15 cellular contexts compared by ENCODE assay signal in the genomic region with DNA sequence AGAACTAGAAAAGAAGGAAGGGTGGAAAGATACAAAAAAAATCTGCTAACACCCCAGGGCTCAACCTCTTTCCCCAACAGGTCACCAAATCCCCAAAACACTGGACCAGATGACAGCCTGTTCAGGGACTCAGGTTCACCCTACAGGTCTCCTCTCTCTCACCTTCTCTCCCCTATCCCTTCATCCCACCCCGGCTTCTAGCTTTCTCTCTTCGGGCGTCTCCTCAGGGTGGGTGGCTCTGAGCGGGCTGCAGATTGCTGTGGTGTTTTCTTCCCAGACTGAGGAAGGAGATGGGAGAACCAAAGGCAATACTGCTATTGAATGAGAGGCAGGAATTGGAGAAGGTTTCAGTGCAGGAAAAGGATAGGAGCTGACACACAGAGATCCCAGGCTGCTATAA. TPM values are rescaled to one million over a fixed set of nuclear protein-coding genes. Genes with fewer than 3 reads are reported as not detected.
DNase-seq lines count a peak whose midpoint lies in the region; TF ChIP-seq lines count a peak whose summit lies in the region.
"Had no signal": no experiment of that assay in that cellular context is flagged by ENCODE, and none has a peak within 500 bp of the region (broad histone marks: within the 10 kb centered on the region; RNA-seq: fewer than 3 reads in every experiment).

No MANE protein-coding gene starts in this region.

- H3K4me1 Mint-ChIP-seq in endodermal cell (peaks cover 22% of the 10 kb centered on the region), neural progenitor cell (peaks cover 19% of the 10 kb centered on the region)

- no peaks in the 10 kb centered on the region for H3K36me3 ChIP-seq in endodermal cell (ENCODE audit: control insufficient read depth, insufficient read depth, low read length)
- H3K36me3 ChIP-seq in neural progenitor cell = no peaks in the 10 kb centered on the region
- no peaks in the 10 kb centered on the region for H3K36me3 ChIP-seq in vagina
- H3K36me3 ChIP-seq: HAP-1 had no signal

- H3K27me3 Mint-ChIP-seq in endodermal cell (ENCODE audit: insufficient read depth) (no peaks in the 10 kb centered on the region), neural progenitor cell (ENCODE audit: insufficient read depth, low read depth) (peaks cover 5% of the 10 kb centered on the region)

- H3K9me3 Mint-ChIP-seq in endodermal cell (no peaks in the 10 kb centered on the region), neural progenitor cell (peaks cover 2% of the 10 kb centered on the region)
- H3K9me3 Mint-ChIP-seq: CD4-positive, alpha-beta T cell had no signal

- H3K4me3 Mint-ChIP-seq in endodermal cell = no peak overlapping the region
- no peak overlapping the region for H3K4me3 Mint-ChIP-seq in neural progenitor cell
- H3K4me3 Mint-ChIP-seq: CD4-positive, alpha-beta T cell had no signal

- no peak overlapping the region for H2AFZ ChIP-seq in neural progenitor cell (replicated peaks)

- intact Hi-C loops in vagina (cut with DNase I) = no loop called here

- H3K27ac Mint-ChIP-seq in endodermal cell (no peak overlapping the region), neural progenitor cell (peak overlapping the region; percentile 66)
- H3K27ac Mint-ChIP-seq: CD4-positive, alpha-beta T cell had no signal

- DNase-seq in activated CD8-positive, alpha-beta memory T cell treated with anti-CD3 and anti-CD28 coated beads for 24 hours = peak; percentile 15
- DNase-seq in activated CD8-positive, alpha-beta memory T cell treated with anti-CD3 and anti-CD28 coated beads, Interleukin-2, amount 50 U/mL, for 4 hours = no peak
- DNase-seq in endodermal cell (peak; percentile 31), neural progenitor cell (ENCODE audit: low spot score) (no peak), vagina (ENCODE audit: extremely low spot score in 2 of 2) (peak; percentile 40 to 79), NCI-H2171 treated with DMSO at 0.1 percent for 48 hours (lab: John Stamatoyannopoulos, UW) (no peak), NCI-H82 treated with DMSO at 0.1 percent for 48 hours (lab: John Stamatoyannopoulos, UW; ENCODE audit: unreplicated experiment) (no peak)
- DNase-seq: AML-193; Caco-2; CD4-positive, alpha-beta T cell had no signal

- no peaks in the 10 kb centered on the region for H3K9me3 ChIP-seq in endodermal cell (ENCODE audit: control insufficient read depth, low read length)
- no peaks in the 10 kb centered on the region for H3K9me3 ChIP-seq in neural progenitor cell (ENCODE audit: low read depth)
- no peaks in the 10 kb centered on the region for H3K9me3 ChIP-seq in vagina
- H3K9me3 ChIP-seq: A549, Caco-2, HAP-1 had no signal

- 95% methylated on average over 4 of the region's 4 CpGs; no CpG with 5 or more reads in 1 of the 2 experiments for WGBS in endodermal cell (ENCODE audit: insufficient coverage in 1 of 2, insufficient read length in 1 of 2), 2 experiments

- TF ChIP-seq CTCF in endodermal cell (conservative IDR thresholded peaks at IDR 0.05) = no peak
- no peak for TF ChIP-seq CTCF in neural progenitor cell (IDR thresholded peaks at IDR 0.05)
- no peak for TF ChIP-seq CTCF in vagina (IDR thresholded peaks at IDR 0.05)

- no peaks in the 10 kb centered on the region for H3K27me3 ChIP-seq in endodermal cell (ENCODE audit: control insufficient read depth, insufficient read depth, low read length, poor library complexity, severe bottlenecking)
- H3K27me3 ChIP-seq in neural progenitor cell = no peaks in the 10 kb centered on the region
- H3K27me3 ChIP-seq in vagina = no peaks in the 10 kb centered on the region

- no peak for TF ChIP-seq POLR2A in vagina (IDR thresholded peaks at IDR 0.05)

- H3K27ac ChIP-seq in endodermal cell (ENCODE audit: low read depth, low read length) (no peak overlapping the region), neural progenitor cell (no peak overlapping the region), vagina (no peak overlapping the region)
- H3K27ac ChIP-seq: 22Rv1, A549, C4-2B, HL-60 had no signal

- H3K4me1 ChIP-seq in endodermal cell (ENCODE audit: control insufficient read depth, insufficient read depth, low read length) (no peaks in the 10 kb centered on the region), neural progenitor cell (no peaks in the 10 kb centered on the region), vagina (no peaks in the 10 kb centered on the region)
- H3K4me1 ChIP-seq: A549, Caco-2, HAP-1 had no signal

- H3F3A ChIP-seq in neural progenitor cell (ENCODE audit: low read depth) = no peaks in the 10 kb centered on the region

- no peaks in the 10 kb centered on the region for H4K20me1 ChIP-seq in neural progenitor cell (ENCODE audit: low read depth)

- no peak overlapping the region for H3K4me3 ChIP-seq in endodermal cell (ENCODE audit: low read length)
- H3K4me3 ChIP-seq in neural progenitor cell = no peak overlapping the region
- no peak overlapping the region for H3K4me3 ChIP-seq in vagina
- H3K4me3 ChIP-seq: A549, HAP-1 had no signal

- no peak overlapping the region for H3K4me2 ChIP-seq in neural progenitor cell
- H3K4me2 ChIP-seq: A549 had no signal

- H3K9ac ChIP-seq in endodermal cell (ENCODE audit: extremely low read depth, low read length, poor library complexity, severe bottlenecking) (no peak overlapping the region), neural progenitor cell (no peak overlapping the region)

- no peaks in the 10 kb centered on the region for H3K79me2 ChIP-seq in neural progenitor cell (ENCODE audit: low read depth)

- H3K36me3 Mint-ChIP-seq in endodermal cell (ENCODE audit: low read depth) (peaks cover 24% of the 10 kb centered on the region), neural progenitor cell (no peaks in the 10 kb centered on the region)

RNA-seq across cellular contexts. Expression of a gene that starts 39.3 kb away (rescaled TPM):
- total RNA-seq in endodermal cell (10 to 100 TPM; 14.3 to 28.5 TPM), neural progenitor cell (ENCODE audit: low replicate concordance) (4.0 and 4.8 TPM in 2 replicates), vagina (18.7 TPM)
- polyA plus RNA-seq in endodermal cell (2013, experiment 1 of 2) = 4.3 TPM
- polyA plus RNA-seq in endodermal cell (2013, experiment 2 of 2) = 5.0 TPM
- total RNA-seq: CD4-positive, alpha-beta T cell had no signal
- polyA plus RNA-seq: A549 had no signal

Comparison
In these comparisons a context has a peak if more than half of its experiments do, and no peak if none do; other contexts are left out.
1. DNase-seq: peak in activated CD8-positive, alpha-beta memory T cell treated with anti-CD3 and anti-CD28 coated beads for 24 hours (single experiment), endodermal cell (single experiment) and vagina (2 of 2); none in activated CD8-positive, alpha-beta memory T cell treated with anti-CD3 and anti-CD28 coated beads, Interleukin-2, amount 50 U/mL, for 4 hours (single experiment), neural progenitor cell (single experiment), NCI-H2171 treated with DMSO at 0.1 percent for 48 hours (single experiment) and NCI-H82 treated with DMSO at 0.1 percent for 48 hours (single experiment).